11 cellular contexts compared by ENCODE assay signal in genomic region chr9:20526500-20527319, GRCh38.
A peak's percentile ranks its signal among the peaks of the same experiment; 100 is the strongest.
DNase-seq lines count a peak whose midpoint lies in the region; ATAC-seq, FAIRE-seq and TF ChIP-seq lines count a peak whose summit lies in the region.
"Had no signal": no experiment of that assay in that cellular context is flagged by ENCODE, and none has a peak within 500 bp of the region (broad histone marks: within the 10 kb centered on the region; RNA-seq: fewer than 3 reads in every experiment).

No MANE protein-coding gene starts in this region.

- no peaks in the 10 kb centered on the region for H3K27me3 ChIP-seq in RWPE2 (ENCODE audit: insufficient read depth, poor library complexity, severe bottlenecking)
- no peaks in the 10 kb centered on the region for H3K27me3 ChIP-seq in HepG2 (ENCODE audit: control insufficient read depth in 1 of 2, insufficient read depth in 2 of 2, low read length in 2 of 2)
- H3K27me3 ChIP-seq in smooth muscle cell (ENCODE audit: low read depth): no peaks in the 10 kb centered on the region

- H3K9me3 Mint-ChIP-seq in immature natural killer cell: no peaks in the 10 kb centered on the region
- H3K9me3 Mint-ChIP-seq: stimulated activated naive B cell treated with anti-CD40 and anti-IgM and Interleukin-4, amounts not matched to agents 10 μg/mL and 1 μg/mL and 100 μg/mL, for 72 hours had no signal

- no peak for FAIRE-seq in HepG2 (lab: Jason Lieb, UNC)

- no peak for TF ChIP-seq RAD21 in HepG2 (CRISPR knock-in tag; IDR thresholded peaks at IDR 0.05)

- H3K9me3 ChIP-seq in RWPE2 (ENCODE audit: severe bottlenecking): no peaks in the 10 kb centered on the region
- no peaks in the 10 kb centered on the region for H3K9me3 ChIP-seq in HepG2 (ENCODE audit: low read length)
- H3K9me3 ChIP-seq in smooth muscle cell (replicated peaks; ENCODE audit: low read depth): no peaks in the 10 kb centered on the region

- no peak overlapping the region for H3K4me3 ChIP-seq in RWPE2 (ENCODE audit: severe bottlenecking)
- H3K4me3 ChIP-seq in HepG2 (replicated peaks in 1 of 3; ENCODE audit: insufficient read depth in 1 of 3, low read depth in 2 of 3, low read length in 3 of 3): no peak overlapping the region
- H3K4me3 ChIP-seq in smooth muscle cell: no peak overlapping the region

- 52% methylated on average over 1 of the region's 1 CpG for WGBS in HepG2 (ENCODE audit: low lambda C conversion rate)
- 86% methylated on average over 1 of the region's 1 CpG for WGBS in smooth muscle cell (ENCODE audit: low lambda C conversion rate)

- peaks cover 48 to 78% of the 10 kb centered on the region in 2 donors for H3K4me1 Mint-ChIP-seq in immature natural killer cell
- H3K4me1 Mint-ChIP-seq: nephron had no signal

- no peaks in the 10 kb centered on the region for H3K79me2 ChIP-seq in HepG2 (ENCODE audit: insufficient read depth, low read length)
- peaks cover 98% of the 10 kb centered on the region for H3K79me2 ChIP-seq in smooth muscle cell (ENCODE audit: low read depth)

- DNase-seq in RWPE2 (ENCODE audit: low spot score) (no peak), HepG2 (ENCODE audit: low spot score) (peak; percentile 17), smooth muscle cell (lab: John Stamatoyannopoulos, UW; ENCODE audit: unreplicated experiment) (no peak), dedifferentiated amniotic fluid mesenchymal stem cell (ENCODE audit: extremely low spot score) (no peak), immature natural killer cell (no peak)
- no peak for DNase-seq in stimulated activated CD4-positive, alpha-beta T cell treated with anti-CD3 and anti-CD28 coated beads, Interleukin-4, amount 100 ng/mL, for 24 hours
- DNase-seq: stimulated activated naive B cell treated with anti-CD40 and anti-IgM and Interleukin-4, amounts not matched to agents 10 μg/mL and 1 μg/mL and 100 μg/mL, for 72 hours had no signal

- TF ChIP-seq EP300 in HepG2 (IDR thresholded peaks at IDR 0.05; ENCODE audit: low read depth in 2 of 2, low read length in 2 of 2) (no peak), HepG2 (CRISPR knock-in tag; IDR thresholded peaks at IDR 0.05; ENCODE audit: borderline replicate concordance) (no peak)

- BruUV-seq in HepG2 (replicated peaks; lab: Mats Ljungman, UMichigan): no TSS peak

- no peak for TF ChIP-seq POLR2A in HepG2 (IDR thresholded peaks at IDR 0.05; ENCODE audit: insufficient read depth in 1 of 2, low read depth in 2 of 2, low read length in 2 of 2)

- H2AFZ ChIP-seq in HepG2 (ENCODE audit: low read length): no peak overlapping the region
- H2AFZ ChIP-seq in smooth muscle cell (ENCODE audit: low read depth): no peak overlapping the region

- H3K4me3 Mint-ChIP-seq in immature natural killer cell: no peak overlapping the region
- H3K4me3 Mint-ChIP-seq: brain; nephron; stimulated activated naive B cell treated with anti-CD40 and anti-IgM and Interleukin-4, amounts not matched to agents 10 μg/mL and 1 μg/mL and 100 μg/mL, for 72 hours had no signal

- H3K4me2 ChIP-seq in HepG2 (ENCODE audit: low read depth, low read length) (no peak overlapping the region), smooth muscle cell (no peak overlapping the region)

- TF ChIP-seq CTCF in RWPE2 (IDR thresholded peaks at IDR 0.05; ENCODE audit: poor library complexity, severe bottlenecking) (no peak), HepG2 (CRISPR knock-in tag; IDR thresholded peaks at IDR 0.05) (no peak), smooth muscle cell (IDR thresholded peaks at IDR 0.05; ENCODE audit: borderline replicate concordance, insufficient read depth, poor library complexity, severe bottlenecking) (no peak)

- H3K27ac Mint-ChIP-seq in immature natural killer cell: no peak overlapping the region
- H3K27ac Mint-ChIP-seq: stimulated activated naive B cell treated with anti-CD40 and anti-IgM and Interleukin-4, amounts not matched to agents 10 μg/mL and 1 μg/mL and 100 μg/mL, for 72 hours had no signal

- H3K27me3 Mint-ChIP-seq in immature natural killer cell (ENCODE audit: low read depth in 3 of 3): peaks cover 0 to 2% (median 1%) of the 10 kb centered on the region in 3 donors
- H3K27me3 Mint-ChIP-seq: brain had no signal

- H3F3A ChIP-seq in smooth muscle cell (ENCODE audit: low read depth): no peaks in the 10 kb centered on the region

- no peak overlapping the region for H3K27ac ChIP-seq in RWPE2 (ENCODE audit: poor library complexity, severe bottlenecking)
- H3K27ac ChIP-seq in HepG2 (ENCODE audit: extremely low read length, insufficient read depth, low read length): no peak overlapping the region
- H3K27ac ChIP-seq in smooth muscle cell (ENCODE audit: low read depth): no peak overlapping the region

- intact Hi-C loops in HepG2 (cut with micrococcal nuclease; ENCODE audit: unreplicated experiment): no loop called here

- no peak overlapping the region for H3K9ac ChIP-seq in HepG2 (ENCODE audit: insufficient read depth, low read depth, low read length)
- no peak overlapping the region for H3K9ac ChIP-seq in smooth muscle cell (ENCODE audit: low read depth)

- POLR2A ChIA-PET in HepG2 (lab: Yijun Ruan, JAX): no interaction called here

- in situ Hi-C loops in HepG2 (cut with HindIII; ENCODE audit: extremely low pct_ligation_motif_present, low pct_unique_long_range_greater_than_20kb): no loop called here

- CTCF ChIA-PET in HepG2 (lab: Yijun Ruan, JAX; ENCODE audit: low intra/inter-chr PET ratio, low total read pairs): no interaction called here

- H3K36me3 Mint-ChIP-seq in immature natural killer cell: no peaks in the 10 kb centered on the region
- H3K36me3 Mint-ChIP-seq: stimulated activated naive B cell treated with anti-CD40 and anti-IgM and Interleukin-4, amounts not matched to agents 10 μg/mL and 1 μg/mL and 100 μg/mL, for 72 hours had no signal

- H3K36me3 ChIP-seq in RWPE2 (ENCODE audit: low read depth) (no peaks in the 10 kb centered on the region), HepG2 (replicated peaks in 1 of 2; ENCODE audit: control insufficient read depth in 1 of 2, insufficient read depth in 2 of 2, low read length in 2 of 2) (no peaks in the 10 kb centered on the region), smooth muscle cell (ENCODE audit: low read depth) (no peaks in the 10 kb centered on the region)

- no peaks in the 10 kb centered on the region for H4K20me1 ChIP-seq in HepG2 (ENCODE audit: insufficient read depth, low read length)
- peaks cover 36% of the 10 kb centered on the region for H4K20me1 ChIP-seq in smooth muscle cell (ENCODE audit: low read depth)

- peak; percentile 85 for ATAC-seq in GM18909 (IDR thresholded peaks at IDR 0.05; ENCODE audit: poor library complexity, unreplicated experiment)
- peak; percentile 88 for ATAC-seq in HG02588 (IDR thresholded peaks at IDR 0.05; ENCODE audit: unreplicated experiment)
- peak; percentile 41; the same call in 1 of the 3 replicates for ATAC-seq in RWPE2 (ENCODE audit: low read depth)
- no peak for ATAC-seq in HepG2

- H3K4me1 ChIP-seq in RWPE2 (ENCODE audit: insufficient read depth, poor library complexity, severe bottlenecking) (no peaks in the 10 kb centered on the region), HepG2 (ENCODE audit: insufficient read depth, low read length) (peaks cover 13% of the 10 kb centered on the region), smooth muscle cell (ENCODE audit: low read depth) (no peaks in the 10 kb centered on the region)

TF ChIP-seq in HepG2, 621 proteins besides CTCF, POLR2A, EP300 and RAD21 (continues in another document):
- no peak for TF ChIP-seq ZNF597 (CRISPR knock-in tag; IDR thresholded peaks at IDR 0.05)
- no peak for TF ChIP-seq GFI1 (CRISPR knock-in tag; IDR thresholded peaks at IDR 0.05; ENCODE audit: borderline replicate concordance)
- no peak for TF ChIP-seq CAMTA2 (CRISPR knock-in tag; IDR thresholded peaks at IDR 0.05; ENCODE audit: borderline replicate concordance)
- no peak for TF ChIP-seq SOX13 (IDR thresholded peaks at IDR 0.05)
- peak in 1 of 2 experiments; percentile 41; a peak in 1 of 4 replicates for TF ChIP-seq SOX13 (CRISPR knock-in tag; conservative IDR thresholded peaks at IDR 0.05 in 1 of 2, IDR thresholded peaks at IDR 0.05 in 1 of 2)
- no peak for TF ChIP-seq ZNF672 (CRISPR knock-in tag; IDR thresholded peaks at IDR 0.05)
- TF ChIP-seq ZBTB34 (CRISPR knock-in tag; IDR thresholded peaks at IDR 0.05): no peak
- TF ChIP-seq SOX5 (CRISPR knock-in tag; IDR thresholded peaks at IDR 0.05; ENCODE audit: borderline replicate concordance): peak; percentile 24; the same call in 1 of the 2 replicates
- no peak for TF ChIP-seq CENPBD1 (CRISPR knock-in tag; IDR thresholded peaks at IDR 0.05; ENCODE audit: borderline replicate concordance, low read depth)
- no peak for TF ChIP-seq TCF12 (IDR thresholded peaks at IDR 0.05)
- TF ChIP-seq TCF12 (CRISPR knock-in tag; IDR thresholded peaks at IDR 0.05): no peak
